8 cellular contexts compared by ENCODE assay signal in genomic region chr11:65524747-65525658, GRCh38. TPM values are rescaled to one million over a fixed set of nuclear protein-coding genes. Genes with fewer than 3 reads are reported as not detected.
DNase-seq lines count a peak whose midpoint lies in the region; ATAC-seq, FAIRE-seq and TF ChIP-seq lines count a peak whose summit lies in the region.

TSS of gene SCYL1 (plus strand) at chr11:65525083. CDS start at chr11:65525154, 71 bp downstream.

- H3K79me2 ChIP-seq in HepG2 (ENCODE audit: insufficient read depth, low read length) = peaks cover 17% of the 10 kb centered on the region

- H3K9me3 ChIP-seq in ES-I3 (ENCODE audit: control insufficient read depth, insufficient read depth, low read length) (no peaks in the 10 kb centered on the region), HepG2 (ENCODE audit: low read length) (no peaks in the 10 kb centered on the region)

- peak within 1 kb of the TSS; percentile 64 for H3K27ac Mint-ChIP-seq in dendritic cell treated with granulocyte-macrophage colony-stimulating factor and Interleukin-4, amounts not matched to agents 40 ng/mL and 50 ng/mL, for 4 days

- no peak for TF ChIP-seq CTCF in HepG2 (CRISPR knock-in tag; IDR thresholded peaks at IDR 0.05)

- H3K27me3 Mint-ChIP-seq in dendritic cell treated with granulocyte-macrophage colony-stimulating factor and Interleukin-4, amounts not matched to agents 40 ng/mL and 50 ng/mL, for 4 days = no peaks in the 10 kb centered on the region

- peak within 1 kb of the TSS; percentile 96 for H3K4me2 ChIP-seq in HepG2 (ENCODE audit: low read depth, low read length)

- peaks cover 49% of the 10 kb centered on the region for H3K36me3 Mint-ChIP-seq in dendritic cell treated with granulocyte-macrophage colony-stimulating factor and Interleukin-4, amounts not matched to agents 40 ng/mL and 50 ng/mL, for 4 days (ENCODE audit: low read depth)

- peaks cover 52% of the 10 kb centered on the region for H3K4me1 Mint-ChIP-seq in dendritic cell treated with granulocyte-macrophage colony-stimulating factor and Interleukin-4, amounts not matched to agents 40 ng/mL and 50 ng/mL, for 4 days (ENCODE audit: low read depth)

- H3K4me1 ChIP-seq in ES-I3 (ENCODE audit: insufficient read depth, low read length) (peaks cover 7% of the 10 kb centered on the region; the same call in 1 of the 2 replicates), HepG2 (ENCODE audit: insufficient read depth, low read length) (peaks cover 73% of the 10 kb centered on the region)

- H3K27ac ChIP-seq in HepG2 (ENCODE audit: extremely low read length, insufficient read depth, low read length) = peak within 1 kb of the TSS; percentile 86

- in situ Hi-C loops in HepG2 (cut with HindIII; ENCODE audit: extremely low pct_ligation_motif_present, low pct_unique_long_range_greater_than_20kb) = no loop called here

- DNase-seq in HCEC 1CT (peak; percentile 79), NCI-H2196 (lab: John Stamatoyannopoulos, UW; ENCODE audit: unreplicated experiment) (peak; percentile 62), HepG2 (ENCODE audit: low spot score) (no peak), SHP77 treated with DMSO at 0.1 percent for 48 hours (lab: John Stamatoyannopoulos, UW) (no peak)
- DNase-seq in activated CD4-positive, alpha-beta T cell treated with anti-CD3 and anti-CD28 coated beads, Interleukin-2, amount 50 U/mL, for 1 hour = peak; percentile 82
- peak; percentile 73 to 85 for DNase-seq in stimulated activated CD4-positive, alpha-beta T cell treated with anti-CD3 and anti-CD28 coated beads, Interleukin-2, amount 100 ng/mL, for 48 hours

- H4K20me1 ChIP-seq in HepG2 (ENCODE audit: insufficient read depth, low read length) = 0 out of 2 replicates have a peak, but pooled peaks cover 3% of the 10 kb centered on the region

- peak within 1 kb of the TSS; percentile 98 for H3K9ac ChIP-seq in ES-I3 (ENCODE audit: low read depth, low read length)
- H3K9ac ChIP-seq in HepG2 (ENCODE audit: insufficient read depth, low read depth, low read length) = peak within 1 kb of the TSS; percentile 94

- peak; percentile 25 for ATAC-seq in HepG2

- intact Hi-C loops in dendritic cell treated with granulocyte-macrophage colony-stimulating factor and Interleukin-4, amounts not matched to agents 40 ng/mL and 50 ng/mL, for 4 days (cut with micrococcal nuclease) = no loop called here
- intact Hi-C loops in HepG2 (cut with micrococcal nuclease; ENCODE audit: unreplicated experiment) = no loop called here

- H2AFZ ChIP-seq in HepG2 (ENCODE audit: low read length) = no peak within 1 kb of the TSS

- 3% methylated on average over 30 of the region's 87 CpGs for WGBS in HepG2 (ENCODE audit: low lambda C conversion rate)

- CTCF ChIA-PET in HepG2 (lab: Yijun Ruan, JAX; ENCODE audit: low intra/inter-chr PET ratio, low total read pairs) = no interaction called here

- peak within 1 kb of the TSS; percentile 80 for H3K4me3 Mint-ChIP-seq in dendritic cell treated with granulocyte-macrophage colony-stimulating factor and Interleukin-4, amounts not matched to agents 40 ng/mL and 50 ng/mL, for 4 days

- no TSS peak for BruUV-seq in HepG2 (replicated peaks; lab: Mats Ljungman, UMichigan)

- peak; percentile 55 to 62; a peak in 3 of 4 replicates for TF ChIP-seq POLR2A in HepG2 (IDR thresholded peaks at IDR 0.05; ENCODE audit: insufficient read depth in 1 of 2, low read depth in 2 of 2, low read length in 2 of 2)

- peak; percentile 47; the same call in 1 of the 2 replicates for TF ChIP-seq RAD21 in HepG2 (CRISPR knock-in tag; IDR thresholded peaks at IDR 0.05)

- TF ChIP-seq EP300 in HepG2 (IDR thresholded peaks at IDR 0.05; ENCODE audit: low read depth in 2 of 2, low read length in 2 of 2) = no peak
- TF ChIP-seq EP300 in HepG2 (CRISPR knock-in tag; IDR thresholded peaks at IDR 0.05; ENCODE audit: borderline replicate concordance) = no peak

- H3K36me3 ChIP-seq in ES-I3 (ENCODE audit: insufficient read depth, low read length) (no peaks in the 10 kb centered on the region; the same call in 1 of the 2 replicates), HepG2 (replicated peaks in 1 of 2; ENCODE audit: control insufficient read depth in 1 of 2, insufficient read depth in 2 of 2, low read length in 2 of 2) (peaks cover under 1 to 1% of the 10 kb centered on the region in 2 experiments; a peak in 3 of 5 replicates)

- no peaks in the 10 kb centered on the region for H3K9me3 Mint-ChIP-seq in dendritic cell treated with granulocyte-macrophage colony-stimulating factor and Interleukin-4, amounts not matched to agents 40 ng/mL and 50 ng/mL, for 4 days

- FAIRE-seq in HepG2 (lab: Jason Lieb, UNC) = no peak

- H3K27me3 ChIP-seq in HepG2 (ENCODE audit: control insufficient read depth in 1 of 2, insufficient read depth in 2 of 2, low read length in 2 of 2) = no peaks in the 10 kb centered on the region; a peak in 1 of 5 replicates

- H3K4me3 ChIP-seq in HepG2 (replicated peaks in 1 of 3; ENCODE audit: insufficient read depth in 1 of 3, low read depth in 2 of 3, low read length in 3 of 3) = peak within 1 kb of the TSS; percentile 93 to 97 (median 96)

- POLR2A ChIA-PET in HepG2 (lab: Yijun Ruan, JAX) = interaction anchor here (0.6 to 4.4 kb wide), 22 partner anchors 11 to 344 kb away, joined by 3 to 35 read pairs (median 5); partner anchors contain the start of genes CAPN1, MALAT1, NEAT1 and PCNX3

TF ChIP-seq in HepG2, 621 proteins besides CTCF, POLR2A, EP300 and RAD21 (continues in another document):
- TF ChIP-seq FOSL1 (CRISPR knock-in tag; IDR thresholded peaks at IDR 0.05; ENCODE audit: borderline replicate concordance) = no peak
- TF ChIP-seq, protein P1, sequence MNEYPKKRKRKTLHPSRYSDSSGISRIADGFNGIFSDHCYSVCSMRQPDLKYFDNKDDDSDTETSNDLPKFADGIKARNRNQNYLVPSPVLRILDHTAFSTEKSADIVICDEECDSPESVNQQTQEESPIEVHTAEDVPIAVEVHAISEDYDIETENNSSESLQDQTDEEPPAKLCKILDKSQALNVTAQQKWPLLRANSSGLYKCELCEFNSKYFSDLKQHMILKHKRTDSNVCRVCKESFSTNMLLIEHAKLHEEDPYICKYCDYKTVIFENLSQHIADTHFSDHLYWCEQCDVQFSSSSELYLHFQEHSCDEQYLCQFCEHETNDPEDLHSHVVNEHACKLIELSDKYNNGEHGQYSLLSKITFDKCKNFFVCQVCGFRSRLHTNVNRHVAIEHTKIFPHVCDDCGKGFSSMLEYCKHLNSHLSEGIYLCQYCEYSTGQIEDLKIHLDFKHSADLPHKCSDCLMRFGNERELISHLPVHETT (CRISPR knock-in tag; conservative IDR thresholded peaks at IDR 0.05) = 0 out of 2 replicates have a peak, but pooled peaks have one; percentile 37
- peak; percentile 54 for TF ChIP-seq KDM2A (CRISPR knock-in tag; IDR thresholded peaks at IDR 0.05; ENCODE audit: borderline replicate concordance, low read depth)
- TF ChIP-seq MTA1 (CRISPR knock-in tag; IDR thresholded peaks at IDR 0.05; ENCODE audit: borderline replicate concordance) = peak; percentile 61; the same call in 1 of the 2 replicates
- no peak for TF ChIP-seq ZNF879 (CRISPR knock-in tag; IDR thresholded peaks at IDR 0.05)
- TF ChIP-seq, protein P2, sequence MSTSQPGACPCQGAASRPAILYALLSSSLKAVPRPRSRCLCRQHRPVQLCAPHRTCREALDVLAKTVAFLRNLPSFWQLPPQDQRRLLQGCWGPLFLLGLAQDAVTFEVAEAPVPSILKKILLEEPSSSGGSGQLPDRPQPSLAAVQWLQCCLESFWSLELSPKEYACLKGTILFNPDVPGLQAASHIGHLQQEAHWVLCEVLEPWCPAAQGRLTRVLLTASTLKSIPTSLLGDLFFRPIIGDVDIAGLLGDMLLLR (CRISPR knock-in tag; IDR thresholded peaks at IDR 0.05) = peak; percentile 62; the same call in 1 of the 2 replicates

RNA-seq across cellular contexts. Expression of gene SCYL1, which starts in this region (rescaled TPM):
- 61.7 and 65.9 TPM in 2 replicates for total RNA-seq in HepG2 (2016; rRNA removed; fragmentation: Illumina TruSeq; extraction: Trizol)
- total RNA-seq in HepG2 (2016; cell fraction: cytosol; rRNA removed; fragmentation: Illumina TruSeq; extraction: Trizol; ENCODE audit: low read depth) = 25.8 and 30.8 TPM in 2 replicates
- 61.5 and 71.8 TPM in 2 replicates for total RNA-seq in HepG2 (2016; cell fraction: insoluble cytoplasmic fraction; rRNA removed; fragmentation: Illumina TruSeq; extraction: Trizol)
- 42.4 and 48.2 TPM in 2 replicates for total RNA-seq in HepG2 (2016; cell fraction: membrane; rRNA removed; fragmentation: Illumina TruSeq; extraction: Trizol)
- 43.2 and 44.5 TPM in 2 replicates for total RNA-seq in HepG2 (2016; cell fraction: nucleus; rRNA removed; fragmentation: Illumina TruSeq; extraction: Trizol)
- polyA plus RNA-seq in HepG2 (2011; rRNA removed) = 103 and 122 TPM in 2 replicates
- polyA plus RNA-seq in HepG2 (2011; cell fraction: cytosol; rRNA removed) = 86.0 and 134 TPM in 2 replicates
- 217 and 274 TPM in 2 replicates for polyA plus RNA-seq in HepG2 (2011; cell fraction: nucleus; rRNA removed)
- polyA plus RNA-seq in HepG2 (2012) = 38.8 and 49.2 TPM in 2 replicates
- polyA plus RNA-seq in HepG2 (2016; cell fraction: cytosol; fragmentation: Illumina TruSeq; extraction: Trizol; ENCODE audit: low read depth) = 18.7 and 21.2 TPM in 2 replicates
- 66.5 and 66.9 TPM in 2 replicates for polyA plus RNA-seq in HepG2 (2016; cell fraction: insoluble cytoplasmic fraction; fragmentation: Illumina TruSeq; extraction: Trizol; ENCODE audit: low read depth)
- polyA plus RNA-seq in HepG2 (2016; cell fraction: membrane; fragmentation: Illumina TruSeq; extraction: Trizol; ENCODE audit: low read depth) = 31.2 and 33.8 TPM in 2 replicates
- polyA plus RNA-seq in HepG2 (2016; cell fraction: nucleus; fragmentation: Illumina TruSeq; extraction: Trizol; ENCODE audit: insufficient read depth, low read depth) = 90.8 and 91.5 TPM in 2 replicates
- 110 and 139 TPM in 2 replicates for polyA minus RNA-seq in HepG2 (2011; rRNA and poly(A)+ RNA removed; ENCODE audit: low replicate concordance)
- 43.9 and 59.3 TPM in 2 replicates for polyA minus RNA-seq in HepG2 (2011; cell fraction: cytosol; rRNA and poly(A)+ RNA removed)
- 34.2 and 36.4 TPM in 2 replicates for polyA minus RNA-seq in HepG2 (2011; cell fraction: nucleus; rRNA and poly(A)+ RNA removed)

Comparison
In these comparisons a context has a peak if more than half of its experiments do, and no peak if none do; other contexts are left out.
1. DNase-seq: peak in HCEC 1CT (single experiment), NCI-H2196 (single experiment), activated CD4-positive, alpha-beta T cell treated with anti-CD3 and anti-CD28 coated beads, Interleukin-2, amount 50 U/mL, for 1 hour (single experiment) and stimulated activated CD4-positive, alpha-beta T cell treated with anti-CD3 and anti-CD28 coated beads, Interleukin-2, amount 100 ng/mL, for 48 hours (2 of 2); none in HepG2 (single experiment) and SHP77 treated with DMSO at 0.1 percent for 48 hours (single experiment).